34 cellular contexts compared by ENCODE assay signal in the genomic region with DNA sequence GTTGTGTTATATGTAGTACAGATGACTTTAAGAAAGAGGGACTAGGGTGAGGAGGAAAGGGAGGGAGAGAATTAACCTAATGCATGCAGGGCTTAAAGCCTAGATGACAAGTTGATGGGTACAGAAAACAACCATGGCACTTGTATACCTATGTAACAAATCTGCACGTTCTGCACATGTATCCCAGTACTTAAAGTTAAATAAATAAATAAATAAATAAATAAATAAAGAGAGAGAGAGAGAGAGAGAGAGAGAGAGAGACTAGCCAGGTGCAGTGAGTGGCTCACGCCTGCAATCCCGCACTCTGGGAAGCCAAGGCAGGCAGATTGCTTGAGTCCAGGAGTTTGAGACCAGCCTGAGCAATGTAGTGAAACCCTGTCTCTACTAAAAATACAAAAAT.
"Had no signal": no experiment of that assay in that cellular context is flagged by ENCODE, and none has a peak within 500 bp of the region (broad histone marks: within the 10 kb centered on the region; RNA-seq: fewer than 3 reads in every experiment).

No MANE protein-coding gene starts in this region.

- ATAC-seq: activated naive CD4-positive, alpha-beta T cell treated with anti-CD3 and anti-CD28 coated beads, Interleukin-2, amount 50 U/mL, for 72 hours; activated naive CD8-positive, alpha-beta T cell treated with anti-CD3 and anti-CD28 coated beads, Interleukin-2, amount 50 U/mL, for 24 hours; activated T-cell treated with anti-CD3 and anti-CD28 coated beads, Interleukin-2, amount 50 U/mL, for 4 hours; activated T-cell treated with anti-CD3 and anti-CD28 coated beads, Interleukin-2, amount 50 U/mL, for 72 hours; activated T-helper 17 cell treated with anti-CD3 and anti-CD28 coated beads, Interleukin-2, amount 50 U/mL, for 72 hours; body of pancreas had no signal

- H3K27ac ChIP-seq: adrenal gland, ascending aorta, body of pancreas, brain microvascular endothelial cell, cardiac muscle cell had no signal

- H3K9me3 ChIP-seq: adrenal gland, ascending aorta, body of pancreas, breast epithelium had no signal

- DNase-seq: activated effector memory CD4-positive, alpha-beta T cell treated with anti-CD3 and anti-CD28 coated beads, Interleukin-2, amount 50 U/mL, for 16 hours; activated effector memory CD4-positive, alpha-beta T cell treated with Interleukin-2 at 50 U/mL for 16 hours; activated gamma-delta T cell; activated gamma-delta T cell treated with Interleukin-2 at 50 U/mL for 16 hours; activated naive CD4-positive, alpha-beta T cell; activated naive CD4-positive, alpha-beta T cell treated with anti-CD3 and anti-CD28 coated beads for 36 hours; activated naive CD4-positive, alpha-beta T cell treated with anti-CD3 and anti-CD28 coated beads, Interleukin-2, amount 10 ng/mL, durations not matched to agents 7 days and 5 days; activated naive CD4-positive, alpha-beta T cell treated with anti-CD3 and anti-CD28 coated beads, Interleukin-2, amount 50 U/mL, for 16 hours; activated naive CD4-positive, alpha-beta T cell treated with Interleukin-2 at 50 U/mL for 16 hours; activated naive CD8-positive, alpha-beta T cell treated with anti-CD3 and anti-CD28 coated beads for 36 hours; activated naive CD8-positive, alpha-beta T cell treated with anti-CD3 and anti-CD28 coated beads, Interleukin-2, amount 10 ng/mL, durations not matched to agents 7 days and 5 days; activated naive CD8-positive, alpha-beta T cell treated with anti-CD3 and anti-CD28 coated beads, Interleukin-2, amount 50 U/mL, for 24 hours; activated T-cell treated with anti-CD3 and anti-CD28 coated beads, Interleukin-2, amount 50 U/mL, for 1 hour; activated T-cell treated with anti-CD3 and anti-CD28 coated beads, Interleukin-2, amount 50 U/mL, for 24 hours; activated T-cell treated with anti-CD3 and anti-CD28 coated beads, Interleukin-2, amount 50 U/mL, for 4 hours; activated T-cell treated with anti-CD3 and anti-CD28 coated beads, Interleukin-2, amount 50 U/mL, for 48 hours; activated T-cell treated with anti-CD3 and anti-CD28 coated beads, Interleukin-2, amount 50 U/mL, for 72 hours; adrenal gland; amniotic stem cell; amygdala; anterior cingulate cortex; aorta; body of pancreas; brain microvascular endothelial cell; caudate nucleus; central memory CD4-positive, alpha-beta T cell; cerebellar nuclear complex had no signal

- H3K4me3 ChIP-seq: adrenal gland, ascending aorta, body of pancreas, breast epithelium, cardiac muscle cell had no signal

- H3K36me3 ChIP-seq: adrenal gland, ascending aorta, brain microvascular endothelial cell, breast epithelium, cardiac muscle cell had no signal

- H3K4me1 ChIP-seq: body of pancreas, breast epithelium had no signal

- H3K27me3 ChIP-seq: adrenal gland, ascending aorta, body of pancreas, brain microvascular endothelial cell, breast epithelium had no signal

- FAIRE-seq: astrocyte, bronchial epithelial cell had no signal
